Comparison of ENCODE assay signal across 22 cellular contexts in the genomic region with DNA sequence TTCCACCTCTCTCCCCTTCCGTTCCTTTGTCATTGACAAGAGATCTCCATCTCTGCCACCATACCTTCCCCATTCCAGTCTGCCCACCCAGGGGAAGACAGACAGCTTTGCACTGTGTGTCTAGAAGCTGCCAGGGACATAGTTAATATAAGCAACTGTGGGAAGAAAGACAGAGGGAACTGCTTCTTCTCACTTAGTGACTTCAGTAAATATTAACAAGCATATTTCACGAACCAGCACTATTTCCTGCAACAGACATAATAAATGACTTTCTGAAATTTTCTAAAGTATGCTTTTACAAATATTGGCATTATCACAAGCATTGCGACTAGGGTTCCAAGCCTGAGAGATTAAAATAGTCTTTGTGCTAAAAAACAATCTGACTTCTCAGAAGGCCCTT. TPM values are rescaled to one million over a fixed set of nuclear protein-coding genes. Genes with fewer than 3 reads are reported as not detected.
"Had no signal": no experiment of that assay in that cellular context is flagged by ENCODE, and none has a peak within 500 bp of the region (broad histone marks: within the 10 kb centered on the region; RNA-seq: fewer than 3 reads in every experiment).

No MANE protein-coding gene starts in this region.

- DNase-seq: activated CD4-positive, alpha-beta T cell treated with anti-CD3 and anti-CD28 coated beads for 1 hour; activated T-cell treated with anti-CD3 and anti-CD28 coated beads, Interleukin-2, amount 50 U/mL, for 1 hour; adrenal gland; cerebellar nuclear complex; cortex of kidney; endodermal cell; foreskin keratinocyte; hippocampal formation; kidney glomerular epithelial cell; left ventricle myocardium inferior; midbrain; natural killer cell; ovary; right cardiac atrium; stimulated activated CD4-positive, alpha-beta T cell treated with anti-CD3 and anti-CD28 coated beads, Interleukin-1b, Interleukin-23, amount 100 ng/mL, for 48 hours; T-helper 1 cell; trophoblast cell had no signal

- ATAC-seq: foreskin keratinocyte, natural killer cell, right cardiac atrium had no signal

- H3K27me3 ChIP-seq: adrenal gland, ovary had no signal

- H3K36me3 Mint-ChIP-seq: activated naive CD8-positive, alpha-beta T cell; natural killer cell had no signal

- H3K27ac ChIP-seq: adrenal gland, foreskin keratinocyte, left ventricle myocardium inferior, ovary, WERI-Rb-1 had no signal

- H3K9me3 Mint-ChIP-seq: endodermal cell, natural killer cell had no signal

- H3K4me3 Mint-ChIP-seq: activated naive CD8-positive, alpha-beta T cell; endodermal cell; natural killer cell had no signal

- H3K4me1 ChIP-seq: foreskin keratinocyte, left ventricle myocardium inferior had no signal

- FAIRE-seq: TTC549 had no signal

- H3K36me3 ChIP-seq: adrenal gland, left ventricle myocardium inferior, ovary, WERI-Rb-1 had no signal

- H3K4me1 Mint-ChIP-seq: natural killer cell had no signal

- H3K4me3 ChIP-seq: adrenal gland, left ventricle myocardium inferior, ovary had no signal

- H3K27ac Mint-ChIP-seq: activated naive CD8-positive, alpha-beta T cell; endodermal cell; natural killer cell had no signal

- H3K9me3 ChIP-seq: adrenal gland, left ventricle myocardium inferior, ovary had no signal

RNA-seq across cellular contexts. Expression of a gene that starts 44.2 kb away (rescaled TPM):
- total RNA-seq: endodermal cell, foreskin keratinocyte, left ventricle myocardium inferior, lung microvascular endothelial cell, natural killer cell, pulmonary artery endothelial cell, right cardiac atrium had no signal
- polyA plus RNA-seq: foreskin keratinocyte, right cardiac atrium had no signal
